28 cellular contexts compared by ENCODE assay signal in genomic region chr4:132071815-132072214, GRCh38.
A peak's percentile ranks its signal among the peaks of the same experiment; 100 is the strongest.
DNase-seq lines count a peak whose midpoint lies in the region; ATAC-seq and TF ChIP-seq lines count a peak whose summit lies in the region.
"Had no signal": no experiment of that assay in that cellular context is flagged by ENCODE, and none has a peak within 500 bp of the region (broad histone marks: within the 10 kb centered on the region; RNA-seq: fewer than 3 reads in every experiment).

No MANE protein-coding gene starts in this region.

- H3K4me1 ChIP-seq in foreskin keratinocyte: peaks cover 13% of the 10 kb centered on the region
- H3K4me1 ChIP-seq: adrenal gland, neural progenitor cell, right lobe of liver, tibial nerve had no signal

- no peak overlapping the region for H3K27ac ChIP-seq in foreskin keratinocyte
- H3K27ac ChIP-seq: adrenal gland, C4-2B, neural progenitor cell, right lobe of liver, tibial nerve had no signal

- no peaks in the 10 kb centered on the region for H3K27me3 ChIP-seq in foreskin keratinocyte
- H3K27me3 ChIP-seq: adrenal gland, neural progenitor cell, right lobe of liver, tibial nerve had no signal

- ATAC-seq in foreskin keratinocyte: peak; percentile 87
- ATAC-seq: left cardiac atrium, right lobe of liver had no signal

- no peak for TF ChIP-seq CTCF in cardiac fibroblast (IDR thresholded peaks at IDR 0.05; ENCODE audit: low read depth, low read length)
- no peak for TF ChIP-seq CTCF in foreskin keratinocyte (conservative IDR thresholded peaks at IDR 0.05)
- TF ChIP-seq CTCF in osteocyte (IDR thresholded peaks at IDR 0.05): no peak

- no peak overlapping the region for H3K4me3 ChIP-seq in cardiac fibroblast (replicated peaks in 1 of 2; ENCODE audit: low read depth in 2 of 2, low read length in 2 of 2)
- H3K4me3 ChIP-seq: adrenal gland, neural progenitor cell, right lobe of liver, tibial nerve had no signal

- H3K4me3 Mint-ChIP-seq in osteocyte (ENCODE audit: unreplicated experiment): no peak overlapping the region
- H3K4me3 Mint-ChIP-seq: activated CD4-positive, alpha-beta T cell treated with anti-CD3 and anti-CD28 coated beads, Interleukin-2, amount 10 ng/mL, durations not matched to agents 24 days and 14 days; dendritic cell treated with granulocyte-macrophage colony-stimulating factor and Interleukin-4, amounts not matched to agents 40 ng/mL and 50 ng/mL, for 4 days; endodermal cell; neural progenitor cell had no signal

- no peaks in the 10 kb centered on the region for H3K4me1 Mint-ChIP-seq in osteocyte (ENCODE audit: unreplicated experiment)
- H3K4me1 Mint-ChIP-seq: activated CD4-positive, alpha-beta T cell treated with anti-CD3 and anti-CD28 coated beads, Interleukin-2, amount 10 ng/mL, durations not matched to agents 24 days and 14 days; neural progenitor cell had no signal

- H3K9me3 Mint-ChIP-seq in osteocyte (ENCODE audit: unreplicated experiment): no peaks in the 10 kb centered on the region
- H3K9me3 Mint-ChIP-seq: activated CD4-positive, alpha-beta T cell treated with anti-CD3 and anti-CD28 coated beads, Interleukin-2, amount 10 ng/mL, durations not matched to agents 24 days and 14 days; dendritic cell treated with granulocyte-macrophage colony-stimulating factor and Interleukin-4, amounts not matched to agents 40 ng/mL and 50 ng/mL, for 4 days; endodermal cell; neural progenitor cell had no signal

- DNase-seq in EH (ENCODE audit: low read depth): peak; percentile 43
- DNase-seq in NCI-H226: peak; percentile 11
- peak; percentile 2 to 50 for DNase-seq in cardiac fibroblast (ENCODE audit: low read depth in 2 of 2)
- DNase-seq in foreskin keratinocyte: peak; percentile 38 to 69
- DNase-seq in SIG-M5 (lab: John Stamatoyannopoulos, UW): no peak
- DNase-seq in osteocyte (ENCODE audit: extremely low spot score, unreplicated experiment): no peak
- no peak for DNase-seq in CD1c-positive myeloid dendritic cell (ENCODE audit: extremely low spot score)
- DNase-seq: activated CD4-positive, alpha-beta T cell treated with anti-CD3 and anti-CD28 coated beads, Interleukin-2, amount 10 ng/mL, durations not matched to agents 24 days and 14 days; activated naive CD4-positive, alpha-beta T cell; activated T-cell treated with anti-CD3 and anti-CD28 coated beads, Interleukin-2, amount 50 U/mL, for 48 hours; adrenal gland; Calu3; DND-41; endodermal cell; Kasumi-1; left cardiac atrium; NCI-H1694; NCI-H2171; NCI-H524; posterior cingulate gyrus; right lobe of liver; SHP77; stimulated activated CD4-positive, alpha-beta T cell treated with anti-CD3 and anti-CD28 coated beads, Interleukin-2, amount 100 ng/mL, for 48 hours; T-helper 9 cell had no signal

- H3K27ac Mint-ChIP-seq in osteocyte (ENCODE audit: unreplicated experiment): no peak overlapping the region
- H3K27ac Mint-ChIP-seq: activated CD4-positive, alpha-beta T cell treated with anti-CD3 and anti-CD28 coated beads, Interleukin-2, amount 10 ng/mL, durations not matched to agents 24 days and 14 days; dendritic cell treated with granulocyte-macrophage colony-stimulating factor and Interleukin-4, amounts not matched to agents 40 ng/mL and 50 ng/mL, for 4 days; endodermal cell; neural progenitor cell had no signal

- no peaks in the 10 kb centered on the region for H3K27me3 Mint-ChIP-seq in osteocyte (ENCODE audit: unreplicated experiment)
- H3K27me3 Mint-ChIP-seq: activated CD4-positive, alpha-beta T cell treated with anti-CD3 and anti-CD28 coated beads, Interleukin-2, amount 10 ng/mL, durations not matched to agents 24 days and 14 days; dendritic cell treated with granulocyte-macrophage colony-stimulating factor and Interleukin-4, amounts not matched to agents 40 ng/mL and 50 ng/mL, for 4 days had no signal

- no peaks in the 10 kb centered on the region for H3K36me3 Mint-ChIP-seq in osteocyte (ENCODE audit: unreplicated experiment)
- H3K36me3 Mint-ChIP-seq: neural progenitor cell had no signal

Comparison
In these comparisons a context has a peak if more than half of its experiments do, and no peak if none do; other contexts are left out.
1. DNase-seq: peak in EH (single experiment), NCI-H226 (single experiment), cardiac fibroblast (2 of 2) and foreskin keratinocyte (2 of 2); none in SIG-M5 (single experiment), osteocyte (single experiment) and CD1c-positive myeloid dendritic cell (single experiment).